In genomic region chr16:66872927-66873684, GRCh38 we compare ENCODE assay signal across 8 cellular contexts. TPM values are rescaled to one million over a fixed set of nuclear protein-coding genes. Genes with fewer than 3 reads are reported as not detected.
A peak's percentile ranks its signal among the peaks of the same experiment; 100 is the strongest.
DNase-seq lines count a peak whose midpoint lies in the region; ATAC-seq lines count a peak whose summit lies in the region.

No MANE protein-coding gene starts in this region.

- peak overlapping the region; percentile 74 to 89 (median 86) for H3K4me3 Mint-ChIP-seq in naive thymus-derived CD8-positive, alpha-beta T cell
- H3K4me3 Mint-ChIP-seq in stimulated activated naive B cell treated with anti-CD40 and anti-IgM and Interleukin-4, amounts not matched to agents 10 μg/mL and 1 μg/mL and 100 μg/mL, for 72 hours = peak overlapping the region; percentile 81 to 82

- ATAC-seq in GM21526 (IDR thresholded peaks at IDR 0.05; ENCODE audit: low FRiP score, unreplicated experiment) = peak; percentile 77
- ATAC-seq in naive thymus-derived CD8-positive, alpha-beta T cell = peak; percentile 91 to 94
- peak; percentile 88 to 92 for ATAC-seq in stimulated activated naive B cell treated with anti-CD40 and anti-IgM and Interleukin-4, amounts not matched to agents 10 μg/mL and 1 μg/mL and 100 μg/mL, for 72 hours (replicated peaks)

- no peaks in the 10 kb centered on the region for H3K36me3 Mint-ChIP-seq in naive thymus-derived CD8-positive, alpha-beta T cell
- H3K36me3 Mint-ChIP-seq in stimulated activated naive B cell treated with anti-CD40 and anti-IgM and Interleukin-4, amounts not matched to agents 10 μg/mL and 1 μg/mL and 100 μg/mL, for 72 hours = peaks cover 3 to 5% of the 10 kb centered on the region in 2 donors

- peak overlapping the region; percentile 22 to 93 (median 67) for H3K27ac Mint-ChIP-seq in naive thymus-derived CD8-positive, alpha-beta T cell
- peak overlapping the region; percentile 0 for H3K27ac Mint-ChIP-seq in stimulated activated naive B cell treated with anti-CD40 and anti-IgM and Interleukin-4, amounts not matched to agents 10 μg/mL and 1 μg/mL and 100 μg/mL, for 72 hours

- H3K27me3 Mint-ChIP-seq in naive thymus-derived CD8-positive, alpha-beta T cell = no peaks in the 10 kb centered on the region
- H3K27me3 Mint-ChIP-seq in stimulated activated naive B cell treated with anti-CD40 and anti-IgM and Interleukin-4, amounts not matched to agents 10 μg/mL and 1 μg/mL and 100 μg/mL, for 72 hours = peaks cover 6 to 10% of the 10 kb centered on the region in 2 donors

- POLR2A ChIA-PET in naive thymus-derived CD8-positive, alpha-beta T cell (lab: Charles Lee) = interaction anchor here (0.8 to 1.3 kb wide), 4 partner anchors 9 to 321 kb away, joined by 3 to 5 read pairs (median 4); partner anchors contain the start of genes CKLF, DYNC1LI2 and NAE1

- H3K9me3 Mint-ChIP-seq in naive thymus-derived CD8-positive, alpha-beta T cell = no peaks in the 10 kb centered on the region
- H3K9me3 Mint-ChIP-seq in stimulated activated naive B cell treated with anti-CD40 and anti-IgM and Interleukin-4, amounts not matched to agents 10 μg/mL and 1 μg/mL and 100 μg/mL, for 72 hours = peaks cover 3 to 8% of the 10 kb centered on the region in 2 donors

- peak; percentile 91 for DNase-seq in DMS53 (lab: John Stamatoyannopoulos, UW)
- peak; percentile 80 for DNase-seq in HuH-7 (ENCODE audit: low spot score)
- DNase-seq in RKO (ENCODE audit: low spot score) = peak; percentile 99
- peak; percentile 77 to 80 for DNase-seq in activated T-helper 1 cell treated with anti-CD3 and anti-CD28 coated beads, Interleukin-2, amount 50 U/mL, for 16 hours (ENCODE audit: low read depth in 1 of 2, low spot score in 1 of 2)
- DNase-seq in fibroblast of peridontal ligament (ENCODE audit: extremely low read depth) = peak; percentile 97
- peak; percentile 65 to 89 (median 78) for DNase-seq in naive thymus-derived CD8-positive, alpha-beta T cell
- peak; percentile 95 for DNase-seq in stimulated activated naive B cell treated with anti-CD40 and anti-IgM and Interleukin-4, amounts not matched to agents 10 μg/mL and 1 μg/mL and 100 μg/mL, for 72 hours

- peaks cover 9 to 28% (median 17%) of the 10 kb centered on the region in 4 donors for H3K4me1 Mint-ChIP-seq in naive thymus-derived CD8-positive, alpha-beta T cell
- H3K4me1 Mint-ChIP-seq in stimulated activated naive B cell treated with anti-CD40 and anti-IgM and Interleukin-4, amounts not matched to agents 10 μg/mL and 1 μg/mL and 100 μg/mL, for 72 hours = peaks cover 16 to 31% of the 10 kb centered on the region in 2 donors

RNA-seq across cellular contexts. Expression of gene PDP2, which starts 7.2 kb away (rescaled TPM):
- 10 to 100 TPM; 10.0 to 11.3 TPM for total RNA-seq in naive thymus-derived CD8-positive, alpha-beta T cell
- polyA plus RNA-seq in naive thymus-derived CD8-positive, alpha-beta T cell = 1 to 10 TPM; 1.2 to 1.8 (median 1.7) TPM

RNA-seq across cellular contexts. Expression of gene CA7, which starts 28.9 kb away (rescaled TPM):
- total RNA-seq in naive thymus-derived CD8-positive, alpha-beta T cell = not detected
- polyA plus RNA-seq in naive thymus-derived CD8-positive, alpha-beta T cell = not detected

RNA-seq across cellular contexts. Expression of gene NAE1, which starts 42.3 kb away (rescaled TPM):
- total RNA-seq in naive thymus-derived CD8-positive, alpha-beta T cell = 100 to 1,000 TPM; 103 to 113 TPM
- 100 to 1,000 TPM in 1 of 3 donors, 10 to 100 TPM in 2; 84.7 to 107 (median 95.7) TPM for polyA plus RNA-seq in naive thymus-derived CD8-positive, alpha-beta T cell

RNA-seq across cellular contexts. Expression of gene CDH16, which starts 45.6 kb away (rescaled TPM):
- not detected for total RNA-seq in naive thymus-derived CD8-positive, alpha-beta T cell
- not detected for polyA plus RNA-seq in naive thymus-derived CD8-positive, alpha-beta T cell

RNA-seq across cellular contexts. Expression of gene RRAD, which starts 52.2 kb away (rescaled TPM):
- total RNA-seq in naive thymus-derived CD8-positive, alpha-beta T cell = under 1 TPM in 1 of 2 experiments, not detected in 1; 0.55 TPM
- polyA plus RNA-seq in naive thymus-derived CD8-positive, alpha-beta T cell = not detected

Comparison
In these comparisons a context has a peak if more than half of its experiments do, and no peak if none do; other contexts are left out.
1. Peak in every context shown above with its lines: DNase-seq and ATAC-seq.